27 cellular contexts compared by ENCODE assay signal in the genomic region with DNA sequence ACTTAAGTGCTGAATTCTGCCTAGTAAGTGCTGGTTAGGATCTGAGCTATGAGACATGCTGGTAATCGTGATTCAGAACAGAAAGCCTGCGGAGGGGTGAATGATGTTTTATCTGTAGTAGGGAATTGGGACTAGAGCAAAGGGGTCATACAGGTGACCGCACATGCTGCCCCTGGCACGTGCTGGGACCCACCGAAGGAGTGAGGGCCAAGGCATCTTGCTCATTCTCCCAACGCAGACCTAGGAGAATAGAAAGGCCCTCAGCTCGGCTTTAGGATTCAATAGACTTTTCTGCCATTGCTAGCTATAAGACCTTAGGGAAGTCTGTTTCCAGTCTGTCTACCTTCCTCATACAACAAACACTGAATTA. TPM values are rescaled to one million over a fixed set of nuclear protein-coding genes. Genes with fewer than 3 reads are reported as not detected.
A peak's percentile ranks its signal among the peaks of the same experiment; 100 is the strongest.
DNase-seq lines count a peak whose midpoint lies in the region; ATAC-seq, FAIRE-seq and TF ChIP-seq lines count a peak whose summit lies in the region.
"Had no signal": no experiment of that assay in that cellular context is flagged by ENCODE, and none has a peak within 500 bp of the region (broad histone marks: within the 10 kb centered on the region; RNA-seq: fewer than 3 reads in every experiment).

No MANE protein-coding gene starts in this region.

- peak overlapping the region; percentile 64 for H3K4me2 ChIP-seq in HCT116 (ENCODE audit: low read length)
- H3K4me2 ChIP-seq: hepatocyte had no signal

- no peak overlapping the region for H3K27ac ChIP-seq in HCT116 (ENCODE audit: low read depth, low read length)
- H3K27ac ChIP-seq in iPS-20b (ENCODE audit: low read length): peak overlapping the region; percentile 9
- peak overlapping the region in 3 of 4 donors; percentile 2 to 35 (median 18) for H3K27ac ChIP-seq in upper lobe of left lung
- no peak overlapping the region for H3K27ac ChIP-seq in small intestine (ENCODE audit: low read depth in 1 of 2, low read length in 1 of 2)
- no peak overlapping the region for H3K27ac ChIP-seq in A673 (ENCODE audit: low read depth, low read length, poor library complexity, severe bottlenecking)
- H3K27ac ChIP-seq: Peyer's patch had no signal

- WGBS in upper lobe of left lung, 2 donors: 72 to 81% methylated on average over 7 of the region's 7 CpGs
- WGBS in small intestine, 3 donors: 79 to 92% (median 86%) methylated on average over 7 of the region's 7 CpGs

- no peaks in the 10 kb centered on the region for H3K9me2 ChIP-seq in HCT116 (ENCODE audit: insufficient read depth)

- no peak overlapping the region for H3K4me3 ChIP-seq in HCT116 (replicated peaks in 1 of 2; ENCODE audit: low read depth in 1 of 2, low read length in 2 of 2)
- peak overlapping the region; percentile 8 for H3K4me3 ChIP-seq in adipocyte (ENCODE audit: low read length)
- H3K4me3 ChIP-seq in iPS-20b (ENCODE audit: low read length): peak overlapping the region; percentile 33; the same call in 1 of the 2 replicates
- no peak overlapping the region for H3K4me3 ChIP-seq in upper lobe of left lung
- no peak overlapping the region for H3K4me3 ChIP-seq in small intestine (ENCODE audit: low read depth in 1 of 2, low read length in 2 of 2)
- no peak overlapping the region for H3K4me3 ChIP-seq in A673 (ENCODE audit: low read depth, low read length, poor library complexity, severe bottlenecking)
- H3K4me3 ChIP-seq: gastroesophageal sphincter, hepatocyte, left lung, Peyer's patch, skin epidermis, tibial artery had no signal

- BruUV-seq in HCT116 (replicated peaks; lab: Mats Ljungman, UMichigan): no TSS peak
- BruUV-seq in A673 (replicated peaks; lab: Mats Ljungman, UMichigan): no TSS peak

- no peak for FAIRE-seq in small intestine (lab: Jason Lieb, UNC)

- TF ChIP-seq POLR2A in HCT116 (IDR thresholded peaks at IDR 0.05; ENCODE audit: borderline replicate concordance, extremely low read depth, insufficient read depth, insufficient read length) (no peak), upper lobe of left lung (IDR thresholded peaks at IDR 0.05) (no peak)

- no peaks in the 10 kb centered on the region for H3K9me3 ChIP-seq in HCT116 (ENCODE audit: control insufficient read depth in 1 of 2, insufficient read depth in 1 of 2, low read depth in 1 of 2, low read length in 2 of 2)
- no peaks in the 10 kb centered on the region for H3K9me3 ChIP-seq in adipocyte (ENCODE audit: control insufficient read depth, low read length)
- no peaks in the 10 kb centered on the region for H3K9me3 ChIP-seq in iPS-20b (ENCODE audit: insufficient read depth, low read depth, low read length)
- no peaks in the 10 kb centered on the region for H3K9me3 ChIP-seq in upper lobe of left lung
- no peaks in the 10 kb centered on the region for H3K9me3 ChIP-seq in small intestine (ENCODE audit: control insufficient read depth, low read depth)
- no peaks in the 10 kb centered on the region for H3K9me3 ChIP-seq in A673 (ENCODE audit: low read depth, low read length, poor library complexity, severe bottlenecking)
- H3K9me3 ChIP-seq: gastroesophageal sphincter, left lung, Peyer's patch, tibial artery had no signal

- no peaks in the 10 kb centered on the region for H3K79me2 ChIP-seq in HCT116 (ENCODE audit: insufficient read depth, low read length)
- H3K79me2 ChIP-seq: hepatocyte had no signal

- DNase-seq in HCT116 (ENCODE audit: low read depth, low spot score) (no peak), adipocyte (ENCODE audit: low read depth) (no peak), upper lobe of left lung (no peak), NCI-H187 treated with DMSO at 0.1 percent for 48 hours (lab: John Stamatoyannopoulos, UW) (no peak), small intestine (no peak), A673 (ENCODE audit: low spot score) (no peak)
- DNase-seq: activated CD4-positive, alpha-beta memory T cell treated with anti-CD3 and anti-CD28 coated beads, Interleukin-2, amount 10 ng/mL, durations not matched to agents 7 days and 5 days; activated CD4-positive, CD25-positive, alpha-beta regulatory T cell treated with anti-CD3 and anti-CD28 coated beads, Interleukin-2, amount 50 U/mL, for 72 hours; activated effector memory CD4-positive, alpha-beta T cell treated with Interleukin-2 at 50 U/mL for 16 hours; activated naive CD8-positive, alpha-beta T cell treated with anti-CD3 and anti-CD28 coated beads for 36 hours; C1 segment of cervical spinal cord; Calu3; DND-41; left lung; naive B cell; NCI-H2081 treated with DMSO at 0.1 percent for 48 hours; NCI-H345; nucleus accumbens; Peyer's patch; SIG-M5; stimulated activated CD4-positive, alpha-beta T cell treated with anti-CD3 and anti-CD28 coated beads, Interleukin-2, amount 100 ng/mL, for 24 hours; T-cell; tibial artery had no signal

- peaks cover 21 to 43% of the 10 kb centered on the region in 2 experiments for H3K4me1 ChIP-seq in HCT116 (ENCODE audit: control insufficient read depth in 1 of 2, insufficient read depth in 2 of 2, low read length in 2 of 2)
- H3K4me1 ChIP-seq in adipocyte (ENCODE audit: control insufficient read depth, insufficient read depth, low read length): peaks cover 77% of the 10 kb centered on the region
- H3K4me1 ChIP-seq in iPS-20b (ENCODE audit: insufficient read depth, low read length): peaks cover 52% of the 10 kb centered on the region
- H3K4me1 ChIP-seq in upper lobe of left lung: peaks cover 30 to 36% (median 33%) of the 10 kb centered on the region in 4 donors
- peaks cover 5 to 10% of the 10 kb centered on the region in 2 donors for H3K4me1 ChIP-seq in small intestine (ENCODE audit: control insufficient read depth in 2 of 2, insufficient read depth in 1 of 2, low read depth in 1 of 2, low read length in 1 of 2)
- peaks cover 22% of the 10 kb centered on the region for H3K4me1 ChIP-seq in A673 (ENCODE audit: insufficient read depth, low read length, poor library complexity, severe bottlenecking)

- no peak overlapping the region for H2AFZ ChIP-seq in HCT116 (ENCODE audit: low read depth, low read length, poor library complexity, severe bottlenecking)
- H2AFZ ChIP-seq: hepatocyte had no signal

- no peaks in the 10 kb centered on the region for H3K36me3 ChIP-seq in HCT116 (ENCODE audit: control insufficient read depth in 1 of 2, insufficient read depth in 2 of 2, low read length in 2 of 2)
- no peaks in the 10 kb centered on the region for H3K36me3 ChIP-seq in adipocyte (ENCODE audit: control insufficient read depth, insufficient read depth, low read length, severe bottlenecking)
- H3K36me3 ChIP-seq in iPS-20b (ENCODE audit: insufficient read depth, low read depth, low read length): no peaks in the 10 kb centered on the region
- no peaks in the 10 kb centered on the region for H3K36me3 ChIP-seq in upper lobe of left lung
- H3K36me3 ChIP-seq in small intestine (ENCODE audit: control insufficient read depth in 2 of 2, insufficient read depth in 2 of 2, low read length in 2 of 2): no peaks in the 10 kb centered on the region
- H3K36me3 ChIP-seq in A673 (ENCODE audit: insufficient read depth, low read length, poor library complexity, severe bottlenecking): no peaks in the 10 kb centered on the region
- H3K36me3 ChIP-seq: gastroesophageal sphincter, left lung, Peyer's patch, tibial artery had no signal

- ATAC-seq in HCT116: no peak
- ATAC-seq in upper lobe of left lung (ENCODE audit: low FRiP score in 2 of 2): no peak
- ATAC-seq: gastroesophageal sphincter, left lung, T-cell had no signal

- H3K27me3 ChIP-seq in HCT116 (ENCODE audit: insufficient read depth, low read length): peaks cover 3% of the 10 kb centered on the region; the same call in 1 of the 2 replicates
- H3K27me3 ChIP-seq in adipocyte (replicated peaks; ENCODE audit: control insufficient read depth, insufficient read depth, low read length): no peaks in the 10 kb centered on the region
- peaks cover 34% of the 10 kb centered on the region; the same call in 1 of the 2 replicates for H3K27me3 ChIP-seq in iPS-20b (ENCODE audit: insufficient read depth, low read length)
- H3K27me3 ChIP-seq in upper lobe of left lung: no peaks in the 10 kb centered on the region
- H3K27me3 ChIP-seq in small intestine (ENCODE audit: control insufficient read depth in 2 of 2, insufficient read depth in 2 of 2, low read length in 2 of 2): no peaks in the 10 kb centered on the region
- no peaks in the 10 kb centered on the region for H3K27me3 ChIP-seq in A673 (replicated peaks; ENCODE audit: insufficient read depth, low read depth, low read length, poor library complexity)
- H3K27me3 ChIP-seq: gastroesophageal sphincter, hepatocyte, left lung, Peyer's patch, tibial artery had no signal

- RAD21 ChIA-PET in HCT116 (lab: Charles Lee; ENCODE audit: low non-redundant PET in 1 of 2, low total read pairs in 2 of 2, uncharacterized antibody in 2 of 2, unreplicated experiment in 2 of 2): no interaction called here

- no peak for TF ChIP-seq RAD21 in HCT116 (IDR thresholded peaks at IDR 0.05; ENCODE audit: low read depth)

- TF ChIP-seq CTCF in HCT116 (IDR thresholded peaks at IDR 0.05 in 2 of 3, conservative IDR thresholded peaks at IDR 0.05 in 1 of 3; ENCODE audit: borderline replicate concordance in 1 of 3, insufficient read depth in 1 of 3, low read depth in 2 of 3, low read length in 2 of 3) (no peak), upper lobe of left lung (IDR thresholded peaks at IDR 0.05) (no peak), A673 (conservative IDR thresholded peaks at IDR 0.05; ENCODE audit: low read depth, low read length) (no peak)

- POLR2A ChIA-PET in HCT116 (lab: Charles Lee) (no interaction called here), A673 (lab: Charles Lee; ENCODE audit: low non-redundant PET) (interaction anchor here (0.6 kb wide), 1 partner anchor 500 kb away, joined by 16 read pairs; no protein-coding TSS in a partner anchor)

- H3K9ac ChIP-seq in HCT116 (ENCODE audit: low read length): no peak overlapping the region
- H3K9ac ChIP-seq in adipocyte (ENCODE audit: low read length): peak overlapping the region; percentile 59
- peak overlapping the region; percentile 53 for H3K9ac ChIP-seq in iPS-20b (ENCODE audit: low read depth, low read length)

- no peak for TF ChIP-seq EP300 in upper lobe of left lung (IDR thresholded peaks at IDR 0.05)

- H4K20me1 ChIP-seq in HCT116 (ENCODE audit: insufficient read depth): no peaks in the 10 kb centered on the region

- CTCF ChIA-PET in HCT116 (lab: Charles Lee) (interaction anchor here (0.9 kb wide), 1 partner anchor 183 kb away, joined by 3 read pairs; no protein-coding TSS in a partner anchor), A673 (lab: Charles Lee) (no interaction called here)

- intact Hi-C loops in HCT116 (cut with micrococcal nuclease) (no loop called here), A673 (cut with micrococcal nuclease; ENCODE audit: unreplicated experiment) (no loop called here)

TF ChIP-seq in HCT116, 20 proteins besides CTCF, POLR2A, EP300 and RAD21 (continues in another document):
- TF ChIP-seq ELF1 (IDR thresholded peaks at IDR 0.05; ENCODE audit: borderline replicate concordance, low read depth) (no peak), EZH2 (IDR thresholded peaks at IDR 0.05) (no peak), EZH2phosphoT487 (IDR thresholded peaks at IDR 0.05; ENCODE audit: borderline replicate concordance) (no peak)

RNA-seq across cellular contexts. Expression of a gene that starts 8.8 kb away (rescaled TPM):
- total RNA-seq in HCT116 (2021; ENCODE audit: unreplicated experiment): 7.2 TPM
- polyA plus RNA-seq in HCT116 (2012): 3.6 and 4.2 TPM in 2 replicates
- 10 to 100 TPM; 39.6 to 89.0 (median 61.5) TPM for total RNA-seq in upper lobe of left lung
- 10 to 100 TPM; 17.2 to 24.0 (median 18.3) TPM for polyA plus RNA-seq in small intestine
- total RNA-seq in A673 (2021): 11.4 and 12.0 TPM in 2 replicates

Comparison
In these comparisons a context has a peak if more than half of its experiments do, and no peak if none do; other contexts are left out.
1. H3K27ac ChIP-seq: peak in iPS-20b (single experiment) and upper lobe of left lung (3 of 4); none in HCT116 (single experiment), small intestine (0 of 2) and A673 (single experiment).
2. H3K4me3 ChIP-seq: peak in adipocyte (single experiment) and iPS-20b (single experiment); none in HCT116 (0 of 2), upper lobe of left lung (0 of 4), small intestine (0 of 2) and A673 (single experiment).